ENCODE assay signal across 1 cellular context in genomic region chr14:31207287-31207745, GRCh38.
A peak's percentile ranks its signal among the peaks of the same experiment; 100 is the strongest.
TF ChIP-seq lines count a peak whose summit lies in the region.

No MANE protein-coding gene starts in this region.

TF ChIP-seq in HepG2, 621 proteins besides CTCF, POLR2A, EP300 and RAD21 (continued from another document):
- peak; percentile 6; the same call in 1 of the 2 replicates for TF ChIP-seq NAIF1 (CRISPR knock-in tag; IDR thresholded peaks at IDR 0.05; ENCODE audit: borderline replicate concordance)
- TF ChIP-seq ZHX2 (IDR thresholded peaks at IDR 0.05; ENCODE audit: low read depth) = no peak; the same call in 1 of the 2 replicates
- TF ChIP-seq ZHX2 (CRISPR knock-in tag; IDR thresholded peaks at IDR 0.05; ENCODE audit: borderline replicate concordance) = peak; percentile 24; the same call in 1 of the 2 replicates
- no peak; the same call in 1 of the 2 replicates for TF ChIP-seq ZNF350 (CRISPR knock-in tag; IDR thresholded peaks at IDR 0.05; ENCODE audit: borderline replicate concordance, low read depth)
- TF ChIP-seq SP2 (CRISPR knock-in tag; IDR thresholded peaks at IDR 0.05) = peak; percentile 60
- no peak for TF ChIP-seq ZNF558 (CRISPR knock-in tag; IDR thresholded peaks at IDR 0.05; ENCODE audit: borderline replicate concordance)
- TF ChIP-seq RFX5 (IDR thresholded peaks at IDR 0.05; ENCODE audit: low read depth, low read length) = no peak
- TF ChIP-seq ZNF652 (CRISPR knock-in tag; IDR thresholded peaks at IDR 0.05; ENCODE audit: borderline replicate concordance, low read depth) = no peak
- TF ChIP-seq GMEB2 (CRISPR knock-in tag; IDR thresholded peaks at IDR 0.05; ENCODE audit: low read depth) = no peak
- 0 out of 2 replicates have a peak, but pooled peaks have one; percentile 44 for TF ChIP-seq ZNF644 (CRISPR knock-in tag; IDR thresholded peaks at IDR 0.05; ENCODE audit: low read depth)
- TF ChIP-seq TRAFD1 (CRISPR knock-in tag; IDR thresholded peaks at IDR 0.05; ENCODE audit: borderline replicate concordance) = no peak
- TF ChIP-seq HNRNPL (IDR thresholded peaks at IDR 0.05; ENCODE audit: low read depth, low read length) = peak; percentile 78; the same call in 1 of the 2 replicates
- peak; percentile 86; the same call in 1 of the 2 replicates for TF ChIP-seq PRDM4 (CRISPR knock-in tag; IDR thresholded peaks at IDR 0.05; ENCODE audit: borderline replicate concordance)
- no peak; the same call in 1 of the 2 replicates for TF ChIP-seq FIP1L1 (IDR thresholded peaks at IDR 0.05; ENCODE audit: borderline replicate concordance, insufficient read depth, low read depth, low read length)
- TF ChIP-seq SSRP1 (CRISPR knock-in tag; IDR thresholded peaks at IDR 0.05) = no peak
- peak; percentile 40 for TF ChIP-seq RARA (CRISPR knock-in tag; IDR thresholded peaks at IDR 0.05)
- TF ChIP-seq ZNF17 (CRISPR knock-in tag; IDR thresholded peaks at IDR 0.05) = peak; percentile 4; the same call in 1 of the 2 replicates
- TF ChIP-seq ZNF451 (CRISPR knock-in tag; IDR thresholded peaks at IDR 0.05) = no peak
- no peak for TF ChIP-seq SMARCC2 (IDR thresholded peaks at IDR 0.05)
- no peak; the same call in 1 of the 2 replicates for TF ChIP-seq NPAS2 (CRISPR knock-in tag; IDR thresholded peaks at IDR 0.05; ENCODE audit: borderline replicate concordance)
- TF ChIP-seq ZNF619 (CRISPR knock-in tag; IDR thresholded peaks at IDR 0.05) = 0 out of 2 replicates have a peak, but pooled peaks have one; percentile 91
- TF ChIP-seq CENPBD1 (CRISPR knock-in tag; IDR thresholded peaks at IDR 0.05; ENCODE audit: borderline replicate concordance, low read depth) = no peak
- peak; percentile 93 for TF ChIP-seq ZNF781 (CRISPR knock-in tag; IDR thresholded peaks at IDR 0.05; ENCODE audit: borderline replicate concordance, not compliant biosample characterization)
- peak; percentile 96 for TF ChIP-seq ZNF576 (CRISPR knock-in tag; IDR thresholded peaks at IDR 0.05)
- TF ChIP-seq ELF1 (CRISPR knock-in tag; IDR thresholded peaks at IDR 0.05) = peak; percentile 71
- TF ChIP-seq AHR (CRISPR knock-in tag; IDR thresholded peaks at IDR 0.05) = peak; percentile 85; the same call in 1 of the 2 replicates
- TF ChIP-seq TERF1 (CRISPR knock-in tag; IDR thresholded peaks at IDR 0.05) = peak; percentile 97
- no peak; the same call in 1 of the 2 replicates for TF ChIP-seq TEAD2 (CRISPR knock-in tag; IDR thresholded peaks at IDR 0.05)
- TF ChIP-seq SOX13 (IDR thresholded peaks at IDR 0.05) = 0 out of 2 replicates have a peak, but pooled peaks have one; percentile 41
- TF ChIP-seq SOX13 (CRISPR knock-in tag; conservative IDR thresholded peaks at IDR 0.05 in 1 of 2, IDR thresholded peaks at IDR 0.05 in 1 of 2) = no peak
- peak; percentile 97; the same call in 1 of the 2 replicates for TF ChIP-seq ZGPAT (CRISPR knock-in tag; IDR thresholded peaks at IDR 0.05)
